In genomic region chr17:32349854-32350661, GRCh38 we compare ENCODE assay signal across 9 cellular contexts. TPM values are rescaled to one million over a fixed set of nuclear protein-coding genes. Genes with fewer than 3 reads are reported as not detected.
DNase-seq lines count a peak whose midpoint lies in the region; ATAC-seq, FAIRE-seq and TF ChIP-seq lines count a peak whose summit lies in the region.
"Had no signal": no experiment of that assay in that cellular context is flagged by ENCODE, and none has a peak within 500 bp of the region (broad histone marks: within the 10 kb centered on the region; RNA-seq: fewer than 3 reads in every experiment).

ZNF207 (plus strand) TSS chr17:32350157; CDS start chr17:32350286, 129 bp downstream.

- no peak for TF ChIP-seq CTCF in AG09319 (IDR thresholded peaks at IDR 0.05; ENCODE audit: low read depth, low read length)
- TF ChIP-seq CTCF in keratinocyte (optimal IDR thresholded peaks at IDR 0.05 in 1 of 3, IDR thresholded peaks at IDR 0.05 in 1 of 3, conservative IDR thresholded peaks at IDR 0.05 in 1 of 3; ENCODE audit: extremely low read depth in 1 of 3, insufficient read depth in 2 of 3, low read length in 3 of 3): no peak

- H4K20me1 ChIP-seq in keratinocyte (ENCODE audit: control insufficient read depth, extremely low read depth, insufficient read depth, low read length): peaks cover 27% of the 10 kb centered on the region

- no peaks in the 10 kb centered on the region for H3K9me3 ChIP-seq in keratinocyte (ENCODE audit: control insufficient read depth, low read depth, low read length)

- H3K9ac ChIP-seq in keratinocyte (ENCODE audit: control insufficient read depth, extremely low read depth, insufficient read depth, low read length): peak within 1 kb of the TSS; percentile 100

- H3K79me2 ChIP-seq in keratinocyte (ENCODE audit: control insufficient read depth, insufficient read depth, low read length): peaks cover 56% of the 10 kb centered on the region

- no peaks in the 10 kb centered on the region for H3K27me3 ChIP-seq in keratinocyte (ENCODE audit: control insufficient read depth, extremely low read depth, insufficient read depth, low read length)

- peak within 1 kb of the TSS; percentile 72 to 100 (median 100) for H3K4me3 ChIP-seq in keratinocyte (ENCODE audit: control insufficient read depth in 2 of 3, extremely low read depth in 1 of 3, insufficient read depth in 2 of 3, low read depth in 1 of 3, low read length in 3 of 3)

- peak; percentile 93 for DNase-seq in AG09319 (ENCODE audit: extremely low read depth, low read depth)
- peak; percentile 91 for DNase-seq in NCI-H510A (lab: John Stamatoyannopoulos, UW)
- peak; percentile 91 for DNase-seq in activated CD4-positive, alpha-beta T cell treated with anti-CD3 and anti-CD28 coated beads for 1 hour
- DNase-seq in cerebellum (ENCODE audit: low spot score): peak; percentile 94
- peak; percentile 62 for DNase-seq in keratinocyte (ENCODE audit: low read depth, low spot score)
- DNase-seq in stimulated activated CD4-positive, alpha-beta T cell treated with anti-CD3 and anti-CD28 coated beads, Interleukin-15, amount 100 ng/mL, for 1 hour (ENCODE audit: low read depth in 1 of 2, low spot score in 1 of 2): peak; percentile 86 to 87

- H2AFZ ChIP-seq in keratinocyte (ENCODE audit: control insufficient read depth, low read length): peak within 1 kb of the TSS; percentile 92

- FAIRE-seq in keratinocyte (lab: Jason Lieb, UNC): peak; percentile 66
- FAIRE-seq: colon had no signal

- dilution Hi-C loops in keratinocyte (cut with MboI; ENCODE audit: extremely low pct_ligation_motif_present, low sequenced_read_pairs): no loop called here

- peak; percentile 92 for ATAC-seq in GM19035 (IDR thresholded peaks at IDR 0.05; ENCODE audit: unreplicated experiment)
- ATAC-seq in HG03378 (IDR thresholded peaks at IDR 0.05; ENCODE audit: unreplicated experiment): peak; percentile 75

- H3K36me3 ChIP-seq in keratinocyte (ENCODE audit: control insufficient read depth in 2 of 2, extremely low read depth in 1 of 2, insufficient read depth in 2 of 2, low read length in 2 of 2): peaks cover 12 to 15% of the 10 kb centered on the region in 2 experiments

- peak within 1 kb of the TSS; percentile 100 for H3K27ac ChIP-seq in keratinocyte (ENCODE audit: control insufficient read depth, insufficient read depth, low read length)

- H3K4me2 ChIP-seq in keratinocyte (ENCODE audit: control insufficient read depth, extremely low read depth, insufficient read depth, low read depth, low read length): peak within 1 kb of the TSS; percentile 94

- H3K4me1 ChIP-seq in keratinocyte (ENCODE audit: control insufficient read depth, extremely low read depth, insufficient read depth, low read length): peaks cover 21% of the 10 kb centered on the region

- peaks cover 3% of the 10 kb centered on the region for H3K9me1 ChIP-seq in keratinocyte (ENCODE audit: control insufficient read depth, extremely low read depth, insufficient read depth, low read length)

RNA-seq across cellular contexts. Expression of gene ZNF207, which starts in this region (rescaled TPM):
- 221 TPM for total RNA-seq in cerebellum
- polyA plus RNA-seq in keratinocyte: 158 to 232 TPM (median 172 TPM) in 3 replicates
- polyA plus RNA-seq in keratinocyte (2011; ENCODE audit: low read depth): 68.6 TPM
- polyA plus RNA-seq in keratinocyte (2011; cell fraction: cytosol; rRNA removed): 141 and 227 TPM in 2 replicates
- 244 and 281 TPM in 2 replicates for polyA plus RNA-seq in keratinocyte (2011; cell fraction: nucleus; rRNA removed)
- 129 and 131 TPM in 2 replicates for polyA plus RNA-seq in keratinocyte (2012; ENCODE audit: low replicate concordance)
- polyA minus RNA-seq in keratinocyte: 134 to 279 TPM (median 254 TPM) in 3 replicates
- 94.4 TPM for polyA minus RNA-seq in keratinocyte (2011; cell fraction: cytosol; rRNA and poly(A)+ RNA removed)
- 99.3 and 156 TPM in 2 replicates for polyA minus RNA-seq in keratinocyte (2011; cell fraction: nucleus; rRNA and poly(A)+ RNA removed)

Comparison
In these comparisons a context has a peak if more than half of its experiments do, and no peak if none do; other contexts are left out.
1. Peak in every context shown above with its lines: DNase-seq, ATAC-seq, H3K4me3 ChIP-seq and H3K27ac ChIP-seq.